ENCODE assay signal across 1 cellular context in the genomic region with DNA sequence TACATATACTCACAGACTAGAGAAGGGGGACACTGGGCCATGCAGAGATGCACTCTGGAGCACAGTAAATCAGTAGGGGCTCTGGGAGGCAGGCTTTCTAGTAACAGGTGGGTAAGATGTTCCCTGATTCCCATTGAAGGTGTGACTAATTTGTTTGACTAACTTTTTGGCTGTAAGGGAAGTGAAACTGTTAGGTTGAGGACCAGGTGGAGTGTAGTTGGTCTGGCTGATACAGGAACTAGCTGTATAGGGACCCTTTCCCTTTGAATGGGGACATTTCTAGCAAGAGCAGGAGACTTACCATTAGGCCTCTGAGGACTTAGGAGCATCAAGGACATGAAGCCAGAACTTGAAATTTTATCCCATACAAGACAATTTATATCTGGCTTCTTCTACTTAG.
TF ChIP-seq lines count a peak whose summit lies in the region.

No MANE protein-coding gene starts in this region.

TF ChIP-seq in GM12878, 131 proteins besides CTCF, POLR2A, EP300 and RAD21:
- TF ChIP-seq POLR2AphosphoS5 (IDR thresholded peaks at IDR 0.05; ENCODE audit: low read length) (no peak), RELA (IDR thresholded peaks at IDR 0.05; ENCODE audit: borderline replicate concordance, partially characterized antibody) (no peak), SPI1 (IDR thresholded peaks at IDR 0.05; ENCODE audit: borderline replicate concordance, insufficient read depth, low read depth, low read length) (peak; percentile 43; the same call in 1 of the 2 replicates), EZH2 (IDR thresholded peaks at IDR 0.05; ENCODE audit: borderline replicate concordance, control insufficient read depth, low read depth, low read length) (no peak), FOS (IDR thresholded peaks at IDR 0.05; ENCODE audit: borderline replicate concordance, extremely low read depth, insufficient read length) (no peak)
